Comparison of ENCODE assay signal across 16 cellular contexts in the genomic region with DNA sequence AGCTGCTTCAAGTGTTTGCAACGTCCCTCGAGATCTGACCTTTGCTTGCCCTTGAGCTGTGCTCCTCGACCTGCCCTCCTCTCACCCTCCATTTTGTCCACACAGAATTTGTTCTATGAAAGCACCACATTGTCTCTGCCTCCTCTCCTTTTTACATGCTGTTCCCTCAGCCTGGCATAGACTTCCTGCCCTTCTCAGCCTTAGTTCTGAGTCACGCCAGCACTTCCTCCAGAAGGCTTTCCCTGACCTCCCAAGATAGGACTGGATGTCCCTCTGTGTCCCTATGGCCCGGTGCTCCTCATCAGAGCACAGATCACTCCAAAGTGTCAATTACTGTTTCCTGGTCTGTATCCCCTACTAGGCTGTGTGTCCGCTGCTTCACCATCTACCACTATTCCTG.
"Had no signal": no experiment of that assay in that cellular context is flagged by ENCODE, and none has a peak within 500 bp of the region (broad histone marks: within the 10 kb centered on the region; RNA-seq: fewer than 3 reads in every experiment).

No MANE protein-coding gene starts in this region.

- H3K36me3 ChIP-seq: ascending aorta, suprapubic skin, vagina had no signal

- H3K4me3 ChIP-seq: ascending aorta, coronary artery, esophagus muscularis mucosa, lung, suprapubic skin, vagina had no signal

- H3K27me3 ChIP-seq: ascending aorta, esophagus muscularis mucosa, suprapubic skin, vagina had no signal

- H3K9me3 ChIP-seq: ascending aorta, esophagus muscularis mucosa, suprapubic skin, vagina had no signal

- H3K27ac ChIP-seq: ascending aorta, coronary artery, esophagus muscularis mucosa, suprapubic skin, vagina had no signal

- DNase-seq: activated CD4-positive, alpha-beta T cell treated with anti-CD3 and anti-CD28 coated beads for 36 hours; activated CD4-positive, alpha-beta T cell treated with anti-CD3 and anti-CD28 coated beads, Interleukin-2, amount 50 U/mL, for 48 hours; activated gamma-delta T cell; hippocampal formation; left colon; nucleus accumbens; retina; small intestine; stimulated activated CD4-positive, alpha-beta T cell treated with anti-CD3 and anti-CD28 coated beads, Interleukin-15, amount 100 ng/mL, for 24 hours; stimulated activated CD4-positive, alpha-beta T cell treated with anti-CD3 and anti-CD28 coated beads, Interleukin-2, amount 100 ng/mL, for 48 hours had no signal

- H3K4me1 ChIP-seq: ascending aorta, suprapubic skin, vagina had no signal

- ATAC-seq: activated CD4-positive, alpha-beta T cell treated with anti-CD3 and anti-CD28 coated beads for 36 hours; left colon had no signal
